2 cellular contexts compared by ENCODE assay signal in the genomic region with DNA sequence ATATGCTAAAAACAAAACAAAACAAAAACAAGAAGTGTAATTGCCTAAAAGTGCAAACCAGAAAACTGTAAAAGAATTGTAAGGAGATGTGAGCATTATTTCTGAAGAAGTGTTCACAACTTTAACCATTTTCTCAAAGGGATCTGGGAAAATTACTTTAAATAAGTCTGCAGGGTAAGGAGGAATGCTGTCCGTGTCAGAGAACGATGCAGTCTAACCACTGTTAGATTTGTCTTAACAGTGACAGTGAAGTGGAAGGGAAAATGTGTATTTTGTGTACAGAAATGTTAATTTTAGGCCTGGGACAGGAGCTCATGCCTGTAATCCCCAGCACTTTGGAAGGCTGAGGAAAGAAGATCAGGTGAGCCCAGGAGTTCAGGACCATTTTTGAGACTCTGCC.
TF ChIP-seq lines count a peak whose summit lies in the region.

No MANE protein-coding gene starts in this region.

TF ChIP-seq in IMR-90, 13 proteins besides CTCF, POLR2A, EP300 and RAD21:
- TF ChIP-seq CHD1 (IDR thresholded peaks at IDR 0.05; ENCODE audit: low read depth, low read length) (no peak), NFE2L2 (IDR thresholded peaks at IDR 0.05; ENCODE audit: low read depth, low read length) (no peak), SMC3 (IDR thresholded peaks at IDR 0.05; ENCODE audit: low read depth, low read length) (no peak), BHLHE40 (IDR thresholded peaks at IDR 0.05; ENCODE audit: low read depth, low read length) (no peak), MXI1 (IDR thresholded peaks at IDR 0.05; ENCODE audit: borderline replicate concordance, low read depth, low read length) (no peak), FOS (IDR thresholded peaks at IDR 0.05; ENCODE audit: low read depth, low read length) (no peak), RFX5 (IDR thresholded peaks at IDR 0.05; ENCODE audit: low read depth, low read length) (no peak), MAZ (IDR thresholded peaks at IDR 0.05; ENCODE audit: borderline replicate concordance, low read depth, low read length) (no peak), USF2 (IDR thresholded peaks at IDR 0.05; ENCODE audit: low read depth, low read length) (no peak), CEBPB (IDR thresholded peaks at IDR 0.05; ENCODE audit: low read depth, low read length) (no peak), MAFK (IDR thresholded peaks at IDR 0.05; ENCODE audit: low read depth, low read length) (no peak), RCOR1 (IDR thresholded peaks at IDR 0.05; ENCODE audit: insufficient replicate concordance, low read length) (no peak), ELK1 (IDR thresholded peaks at IDR 0.05; ENCODE audit: borderline replicate concordance, low read depth, low read length) (no peak)

TF ChIP-seq in H1, 55 proteins besides CTCF, POLR2A, EP300 and RAD21:
- TF ChIP-seq GABPA (IDR thresholded peaks at IDR 0.05; ENCODE audit: borderline replicate concordance, insufficient read depth, low read length) (no peak), NRF1 (IDR thresholded peaks at IDR 0.05; ENCODE audit: low read depth, low read length) (no peak), RNF2 (IDR thresholded peaks at IDR 0.05; ENCODE audit: borderline replicate concordance, low read depth, low read length, missing control alignments, poor library complexity, severe bottlenecking) (no peak), POU5F1 (IDR thresholded peaks at IDR 0.05; ENCODE audit: low read depth, low read length) (no peak), CREB1 (IDR thresholded peaks at IDR 0.05) (no peak), SAP30 (IDR thresholded peaks at IDR 0.05; ENCODE audit: insufficient read depth, insufficient replicate concordance, low read length) (no peak), CHD2 (IDR thresholded peaks at IDR 0.05; ENCODE audit: low read length) (no peak), KDM4A (IDR thresholded peaks at IDR 0.05; ENCODE audit: low read depth, low read length, severe bottlenecking) (no peak), SIN3A (conservative IDR thresholded peaks at IDR 0.05 in 1 of 2, IDR thresholded peaks at IDR 0.05 in 1 of 2; ENCODE audit: low read depth in 1 of 2, low read length in 2 of 2) (no peak), E2F6 (IDR thresholded peaks at IDR 0.05) (no peak), KDM1A (IDR thresholded peaks at IDR 0.05; ENCODE audit: borderline replicate concordance, low read length) (no peak), SIX5 (IDR thresholded peaks at IDR 0.05; ENCODE audit: low read depth, low read length) (no peak), BCL11A (IDR thresholded peaks at IDR 0.05; ENCODE audit: low read depth in 2 of 2, low read length in 2 of 2) (no peak), BRCA1 (IDR thresholded peaks at IDR 0.05; ENCODE audit: low read depth, low read length) (no peak), CBX5 (IDR thresholded peaks at IDR 0.05; ENCODE audit: low read depth, low read length) (no peak), CHD1 (IDR thresholded peaks at IDR 0.05; ENCODE audit: low read depth, low read length) (no peak), RBBP5 (IDR thresholded peaks at IDR 0.05; ENCODE audit: borderline replicate concordance, low read depth, low read length) (no peak), SP2 (IDR thresholded peaks at IDR 0.05; ENCODE audit: low read length) (no peak), CTBP2 (IDR thresholded peaks at IDR 0.05; ENCODE audit: borderline replicate concordance, insufficient read depth, insufficient read length, low read length) (no peak), BACH1 (IDR thresholded peaks at IDR 0.05; ENCODE audit: low read length) (no peak)
TF ChIP-seq in H1: peak in this region for 0.
